In the genomic region with DNA sequence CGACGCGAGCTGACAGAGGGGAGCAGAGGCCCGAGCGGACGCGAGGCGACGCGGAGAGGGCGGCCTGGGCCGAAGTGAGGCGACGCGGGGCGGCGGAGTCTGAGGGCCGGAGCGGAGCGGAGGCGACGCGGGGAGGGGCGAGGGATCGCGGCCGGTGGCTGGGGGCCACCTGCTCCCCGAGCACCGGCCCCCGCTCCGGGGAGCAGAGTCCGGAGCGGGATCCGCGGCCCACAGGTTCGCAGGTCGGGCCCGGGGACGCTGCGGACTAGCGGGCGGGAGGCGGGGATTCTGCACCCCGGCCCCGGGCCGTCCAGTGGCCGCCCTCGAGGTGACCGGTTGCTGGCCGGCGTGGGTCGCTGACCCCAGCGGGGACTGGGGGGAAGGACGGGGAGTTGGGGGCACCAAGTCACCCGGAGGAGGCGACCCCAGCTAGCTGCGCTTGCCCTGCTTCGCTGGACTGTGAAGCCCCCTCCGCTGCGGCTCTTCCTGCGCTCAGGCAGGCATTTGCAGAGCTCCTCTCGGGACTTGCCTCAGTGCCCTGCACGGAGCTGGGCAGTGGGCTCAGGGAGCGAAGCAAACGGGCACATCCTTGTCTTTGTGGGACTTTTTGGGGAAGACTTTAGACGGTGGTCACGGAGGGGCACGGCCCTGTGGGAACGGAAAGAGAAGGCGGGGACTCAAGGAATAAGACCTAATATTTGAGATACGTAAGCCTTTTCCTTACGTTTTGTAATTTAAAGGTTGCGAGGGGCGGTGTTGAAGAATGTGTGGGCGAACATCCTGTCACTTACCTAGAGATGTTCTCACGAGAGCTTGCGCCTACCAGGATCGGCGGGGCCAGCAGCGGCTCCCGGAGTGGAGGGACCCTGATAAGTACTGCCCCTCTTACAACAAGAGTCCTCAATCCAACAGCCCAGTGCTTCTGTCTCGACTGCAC, we compare ENCODE assay signal across 8 cellular contexts. TPM values are rescaled to one million over a fixed set of nuclear protein-coding genes. Genes with fewer than 3 reads are reported as not detected.
DNase-seq lines count a peak whose midpoint lies in the region; TF ChIP-seq lines count a peak whose summit lies in the region.

No MANE protein-coding gene starts in this region.

- DNase-seq in NCI-H2081 (lab: John Stamatoyannopoulos, UW) (peak; percentile 33 to 55), NCI-H2081 treated with DMSO at 0.1 percent for 48 hours (lab: John Stamatoyannopoulos, UW) (no peak), LoVo (ENCODE audit: low spot score) (peak; percentile 11), coronary artery (ENCODE audit: low spot score) (peak; percentile 80), lower leg skin (ENCODE audit: low spot score in 2 of 2) (peak; percentile 24 to 89), NCI-H345 (lab: John Stamatoyannopoulos, UW) (no peak)
- DNase-seq in activated CD4-positive, alpha-beta T cell treated with anti-CD3 and anti-CD28 coated beads for 24 hours (ENCODE audit: low read depth in 2 of 2) = peak; percentile 30 to 40
- peak; percentile 29 to 41 (median 34) for DNase-seq in stimulated activated CD4-positive, alpha-beta T cell treated with anti-CD3 and anti-CD28 coated beads, TNF-alpha, amount 100 ng/mL, for 48 hours (ENCODE audit: low read depth in 3 of 3)

- peak overlapping the region; percentile 80 to 90 for H3K27ac ChIP-seq in coronary artery

- TF ChIP-seq CTCF in coronary artery (IDR thresholded peaks at IDR 0.05) (no peak), lower leg skin (IDR thresholded peaks at IDR 0.05) (no peak)

- 1 to 2% methylated on average over 50 to 74 of the region's 82 CpGs for WGBS in lower leg skin, 2 donors

- TF ChIP-seq POLR2A in lower leg skin (IDR thresholded peaks at IDR 0.05) = no peak

- H3K4me3 ChIP-seq in coronary artery (peak overlapping the region; percentile 89), lower leg skin (ENCODE audit: low read depth, poor library complexity, severe bottlenecking) (peak overlapping the region; percentile 85)

- intact Hi-C loops in lower leg skin (cut with DNase I; ENCODE audit: low total_unique reads) = no loop called here

RNA-seq across cellular contexts. Expression of gene HMCES, which starts 0.6 kb away (rescaled TPM):
- 10 to 100 TPM; 25.2 to 34.9 (median 34.4) TPM for total RNA-seq in lower leg skin

RNA-seq across cellular contexts. Expression of gene COPG1, which starts 29.8 kb away (rescaled TPM):
- total RNA-seq in lower leg skin = 10 to 100 TPM; 69.2 to 95.2 (median 79.8) TPM

Comparison
In these comparisons a context has a peak if more than half of its experiments do, and no peak if none do; other contexts are left out.
1. DNase-seq: peak in NCI-H2081 (2 of 2), LoVo (single experiment), activated CD4-positive, alpha-beta T cell treated with anti-CD3 and anti-CD28 coated beads for 24 hours (2 of 2), coronary artery (single experiment), lower leg skin (2 of 2) and stimulated activated CD4-positive, alpha-beta T cell treated with anti-CD3 and anti-CD28 coated beads, TNF-alpha, amount 100 ng/mL, for 48 hours (3 of 3); none in NCI-H2081 treated with DMSO at 0.1 percent for 48 hours (single experiment) and NCI-H345 (single experiment).